Comparison of ENCODE assay signal across 23 cellular contexts in the genomic region with DNA sequence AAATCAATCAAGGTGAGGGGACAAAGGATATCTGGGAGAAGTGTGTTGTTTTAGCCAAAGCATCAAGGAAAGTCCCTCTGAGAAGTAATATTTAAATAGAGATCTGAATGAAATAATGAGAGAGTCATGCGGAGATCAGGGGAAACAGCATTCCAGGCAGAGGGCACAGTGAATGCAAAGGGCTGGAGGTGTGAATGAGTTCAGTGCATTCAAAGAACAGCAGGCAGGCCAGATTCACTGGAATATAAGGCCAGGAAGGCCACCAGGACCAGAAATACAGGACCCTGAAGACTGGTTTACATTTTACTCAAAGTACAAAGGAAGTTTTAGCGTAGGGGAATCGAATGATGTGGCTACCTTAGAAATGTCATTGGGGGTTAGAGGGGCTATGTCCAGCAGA.
"Had no signal": no experiment of that assay in that cellular context is flagged by ENCODE, and none has a peak within 500 bp of the region (broad histone marks: within the 10 kb centered on the region; RNA-seq: fewer than 3 reads in every experiment).

No MANE protein-coding gene starts in this region.

- H3K27ac ChIP-seq: KMS-11, RWPE1, SJSA1, SK-N-MC had no signal

- H3K4me3 Mint-ChIP-seq: IgD-negative memory B cell had no signal

- DNase-seq: Kasumi-1; MM.1S; NCI-H1092 treated with DMSO at 0.1 percent for 48 hours; NCI-H146; NCI-H1694 treated with DMSO at 0.1 percent for 48 hours; NCI-H1930; NCI-H2081; NCI-H2107; NCI-H2171; NCI-H226; NCI-H446; NCI-H510A treated with DMSO at 0.1 percent for 48 hours; NCI-H82; NK-92 treated with Interleukin-12 subunit alpha and Interleukin-12 subunit beta, amount 100 ng/mL, for 24 hours; PC-3; SHP77 treated with DMSO at 0.1 percent for 48 hours had no signal

- H3K27ac Mint-ChIP-seq: IgD-negative memory B cell had no signal

- ATAC-seq: K562, Panc1, PC-3 had no signal

- H3K9me3 ChIP-seq: SJSA1 had no signal

- H3K4me3 ChIP-seq: K562, SJSA1, SK-N-MC had no signal

- H3K4me1 ChIP-seq: SJSA1 had no signal

- H3K36me3 ChIP-seq: SJSA1 had no signal

- H3K4me1 Mint-ChIP-seq: IgD-negative memory B cell had no signal

- H3K4me2 ChIP-seq: KMS-11 had no signal

- H3K27me3 Mint-ChIP-seq: IgD-negative memory B cell had no signal

- H3K9ac ChIP-seq: KMS-11 had no signal

- H3K27me3 ChIP-seq: SJSA1 had no signal
